17 cellular contexts compared by ENCODE assay signal in genomic region chr22:28112130-28112529, GRCh38.
DNase-seq lines count a peak whose midpoint lies in the region; ATAC-seq and TF ChIP-seq lines count a peak whose summit lies in the region.
"Had no signal": no experiment of that assay in that cellular context is flagged by ENCODE, and none has a peak within 500 bp of the region (broad histone marks: within the 10 kb centered on the region; RNA-seq: fewer than 3 reads in every experiment).

No MANE protein-coding gene starts in this region.

- peaks cover 0 to 3% (median 0%) of the 10 kb centered on the region in 5 donors for H3K27me3 Mint-ChIP-seq in naive thymus-derived CD4-positive, alpha-beta T cell
- H3K27me3 Mint-ChIP-seq: activated naive CD8-positive, alpha-beta T cell treated with anti-CD3 and anti-CD28 coated beads, Interleukin-2, amount 10 ng/mL, durations not matched to agents 7 days and 5 days had no signal

- no peaks in the 10 kb centered on the region for H3K9me2 ChIP-seq in hepatocyte (replicated peaks; ENCODE audit: insufficient read depth)

- peaks cover 0 to 3% (median 0%) of the 10 kb centered on the region in 7 donors for H3K4me1 Mint-ChIP-seq in naive thymus-derived CD4-positive, alpha-beta T cell
- H3K4me1 Mint-ChIP-seq: activated naive CD8-positive, alpha-beta T cell treated with anti-CD3 and anti-CD28 coated beads, Interleukin-2, amount 10 ng/mL, durations not matched to agents 7 days and 5 days; natural killer cell had no signal

- H3K79me2 ChIP-seq in hepatocyte, result no peaks in the 10 kb centered on the region

- CTCF ChIA-PET in AG04450 (lab: Charles Lee), result interaction anchor here (0.8 to 2.0 kb wide), 7 partner anchors 12 to 140 kb away, joined by 3 to 13 read pairs (median 7); no protein-coding TSS in a partner anchor
- CTCF ChIA-PET in naive thymus-derived CD4-positive, alpha-beta T cell (lab: Charles Lee), result no interaction called here

- no peaks in the 10 kb centered on the region for H3K36me3 ChIP-seq in HUES64 (ENCODE audit: insufficient read depth, low read length)
- no peaks in the 10 kb centered on the region for H3K36me3 ChIP-seq in hepatocyte (replicated peaks; ENCODE audit: insufficient read depth, low read depth)
- H3K36me3 ChIP-seq in psoas muscle (ENCODE audit: insufficient read depth in 1 of 2, low read depth in 1 of 2), result peaks cover 2 to 3% of the 10 kb centered on the region in 2 donors
- H3K36me3 ChIP-seq in naive thymus-derived CD4-positive, alpha-beta T cell (ENCODE audit: control insufficient read depth in 2 of 3, insufficient read depth in 3 of 3, low read length in 3 of 3), result no peaks in the 10 kb centered on the region
- H3K36me3 ChIP-seq: breast epithelium, SJSA1 had no signal

- WGBS in HUES64, result 19% methylated on average over 1 of the region's 1 CpG
- 46% methylated on average over 1 of the region's 1 CpG for WGBS in hepatocyte (ENCODE audit: low lambda C conversion rate, missing lambda C conversion rate)
- WGBS in psoas muscle, 3 donors, result 58 to 70% (median 63%) methylated on average over 1 of the region's 1 CpG

- peaks cover 0 to 9% (median 0%) of the 10 kb centered on the region in 5 donors for H3K36me3 Mint-ChIP-seq in naive thymus-derived CD4-positive, alpha-beta T cell
- H3K36me3 Mint-ChIP-seq: activated naive CD8-positive, alpha-beta T cell treated with anti-CD3 and anti-CD28 coated beads, Interleukin-2, amount 10 ng/mL, durations not matched to agents 7 days and 5 days; natural killer cell had no signal

- H3K9me3 ChIP-seq in AG04450 (ENCODE audit: control insufficient read depth, insufficient read depth, low read length) (no peaks in the 10 kb centered on the region), HUES64 (ENCODE audit: insufficient read depth, low read depth, low read length) (no peaks in the 10 kb centered on the region), hepatocyte (ENCODE audit: low read depth) (no peaks in the 10 kb centered on the region), psoas muscle (no peaks in the 10 kb centered on the region)
- no peaks in the 10 kb centered on the region for H3K9me3 ChIP-seq in naive thymus-derived CD4-positive, alpha-beta T cell (ENCODE audit: control insufficient read depth in 2 of 3, low read length in 3 of 3)
- H3K9me3 ChIP-seq: breast epithelium, SJSA1 had no signal

- DNase-seq in AG04450 (ENCODE audit: low read depth, low spot score) (no peak), hepatocyte (ENCODE audit: low spot score) (no peak), psoas muscle (no peak), H4 (ENCODE audit: low spot score) (no peak), SKM-1 treated with dmso at 0.1 percent for 144 hours (lab: John Stamatoyannopoulos, UW; ENCODE audit: unreplicated experiment) (no peak)
- no peak for DNase-seq in naive thymus-derived CD4-positive, alpha-beta T cell
- DNase-seq in activated CD4-positive, CD25-positive, alpha-beta regulatory T cell treated with anti-CD3 and anti-CD28 coated beads, Interleukin-2, amount 50 U/mL, for 72 hours, result no peak
- DNase-seq: activated naive CD8-positive, alpha-beta T cell treated with anti-CD3 and anti-CD28 coated beads, Interleukin-2, amount 10 ng/mL, durations not matched to agents 7 days and 5 days; DND-41; natural killer cell; NCI-H1105; NCI-H510A treated with DMSO at 0.1 percent for 48 hours; stimulated activated naive CD4-positive, alpha-beta T cell treated with Interleukin-2 at 50 U/mL for 16 hours had no signal

- H3K4me1 ChIP-seq in HUES64 (ENCODE audit: insufficient read depth, low read length), result peaks cover 44% of the 10 kb centered on the region
- no peaks in the 10 kb centered on the region for H3K4me1 ChIP-seq in hepatocyte (ENCODE audit: insufficient read depth)
- peaks cover 18% of the 10 kb centered on the region for H3K4me1 ChIP-seq in psoas muscle
- H3K4me1 ChIP-seq in naive thymus-derived CD4-positive, alpha-beta T cell (ENCODE audit: control insufficient read depth in 2 of 2, insufficient read depth in 2 of 2, low read length in 2 of 2), result no peaks in the 10 kb centered on the region
- H3K4me1 ChIP-seq: breast epithelium had no signal

- no peak overlapping the region for H3K4me3 ChIP-seq in AG04450 (ENCODE audit: low read depth, low read length)
- no peak overlapping the region for H3K4me3 ChIP-seq in HUES64 (ENCODE audit: low read length)
- H3K4me3 ChIP-seq in hepatocyte, result no peak overlapping the region
- H3K4me3 ChIP-seq in psoas muscle, result no peak overlapping the region
- no peak overlapping the region for H3K4me3 ChIP-seq in naive thymus-derived CD4-positive, alpha-beta T cell (ENCODE audit: low read length)
- H3K4me3 ChIP-seq: breast epithelium, SJSA1 had no signal

- POLR2A ChIA-PET in AG04450 (lab: Yijun Ruan, JAX), result interaction anchor here (0.6 to 1.1 kb wide), 2 partner anchors 28 to 31 kb away, joined by 3 to 4 read pairs; no protein-coding TSS in a partner anchor
- POLR2A ChIA-PET in naive thymus-derived CD4-positive, alpha-beta T cell (lab: Charles Lee), result no interaction called here

- intact Hi-C loops in psoas muscle (cut with DNase I), result loop anchor here (10.0 kb wide), 2 partner anchors 87 to 333 kb away; no protein-coding TSS in a partner anchor
- intact Hi-C loops in naive thymus-derived CD4-positive, alpha-beta T cell (cut with micrococcal nuclease), result no loop called here

- H3K27me3 ChIP-seq in AG04450 (ENCODE audit: control insufficient read depth, insufficient read depth, low read length), result no peaks in the 10 kb centered on the region
- no peaks in the 10 kb centered on the region for H3K27me3 ChIP-seq in HUES64 (ENCODE audit: insufficient read depth, low read length)
- H3K27me3 ChIP-seq in hepatocyte, result no peaks in the 10 kb centered on the region
- H3K27me3 ChIP-seq in psoas muscle (ENCODE audit: insufficient read depth in 3 of 3, low read length in 2 of 3), result no peaks in the 10 kb centered on the region
- H3K27me3 ChIP-seq in naive thymus-derived CD4-positive, alpha-beta T cell (ENCODE audit: control insufficient read depth in 2 of 2, insufficient read depth in 2 of 2, low read length in 2 of 2), result no peaks in the 10 kb centered on the region
- H3K27me3 ChIP-seq: breast epithelium, SJSA1 had no signal

- no peak overlapping the region for H2AFZ ChIP-seq in hepatocyte

- H3K27ac Mint-ChIP-seq in naive thymus-derived CD4-positive, alpha-beta T cell, result no peak overlapping the region
- H3K27ac Mint-ChIP-seq: activated naive CD8-positive, alpha-beta T cell treated with anti-CD3 and anti-CD28 coated beads, Interleukin-2, amount 10 ng/mL, durations not matched to agents 7 days and 5 days; activated T-helper 1 cell treated with anti-CD3 and anti-CD28 coated beads, Interleukin-12 subunit alpha, Interleukin-12 subunit beta, Interleukin-2, Interleukin-4 antibody, amounts not matched to agents 30 ng/mL and 10 ng/mL and 1 ng/mL, durations not matched to agents 14 hours and 24 hours and 36 hours; natural killer cell had no signal

- ATAC-seq in psoas muscle, result no peak
- no peak for ATAC-seq in naive thymus-derived CD4-positive, alpha-beta T cell
- ATAC-seq: natural killer cell had no signal

- H3K9me3 Mint-ChIP-seq in naive thymus-derived CD4-positive, alpha-beta T cell, result no peaks in the 10 kb centered on the region
- H3K9me3 Mint-ChIP-seq: activated naive CD8-positive, alpha-beta T cell treated with anti-CD3 and anti-CD28 coated beads, Interleukin-2, amount 10 ng/mL, durations not matched to agents 7 days and 5 days; activated T-helper 1 cell treated with anti-CD3 and anti-CD28 coated beads, Interleukin-12 subunit alpha, Interleukin-12 subunit beta, Interleukin-2, Interleukin-4 antibody, amounts not matched to agents 30 ng/mL and 10 ng/mL and 1 ng/mL, durations not matched to agents 14 hours and 24 hours and 36 hours; natural killer cell had no signal

- peak overlapping the region; percentile 53 for H3K4me2 ChIP-seq in hepatocyte

- no peaks in the 10 kb centered on the region for H4K20me1 ChIP-seq in hepatocyte (ENCODE audit: insufficient read depth, poor library complexity, severe bottlenecking)

- no peak overlapping the region for H3K4me3 Mint-ChIP-seq in naive thymus-derived CD4-positive, alpha-beta T cell
- H3K4me3 Mint-ChIP-seq: activated naive CD8-positive, alpha-beta T cell treated with anti-CD3 and anti-CD28 coated beads, Interleukin-2, amount 10 ng/mL, durations not matched to agents 7 days and 5 days; activated T-helper 1 cell treated with anti-CD3 and anti-CD28 coated beads, Interleukin-12 subunit alpha, Interleukin-12 subunit beta, Interleukin-2, Interleukin-4 antibody, amounts not matched to agents 30 ng/mL and 10 ng/mL and 1 ng/mL, durations not matched to agents 14 hours and 24 hours and 36 hours; natural killer cell had no signal

- peak overlapping the region; percentile 4 for H3K27ac ChIP-seq in AG04450 (ENCODE audit: low read depth, low read length)
- peak overlapping the region; percentile 26; the same call in 1 of the 2 replicates for H3K27ac ChIP-seq in HUES64 (ENCODE audit: low read depth, low read length)
- no peak overlapping the region for H3K27ac ChIP-seq in hepatocyte
- H3K27ac ChIP-seq in psoas muscle, result peak overlapping the region; percentile 62
- H3K27ac ChIP-seq in naive thymus-derived CD4-positive, alpha-beta T cell (ENCODE audit: low read depth, low read length), result no peak overlapping the region
- H3K27ac ChIP-seq: SJSA1 had no signal

- no peak overlapping the region for H3K9ac ChIP-seq in HUES64 (ENCODE audit: low read depth, low read length)

- TF ChIP-seq CTCF in AG04450 (IDR thresholded peaks at IDR 0.05; ENCODE audit: low read depth, low read length) (no peak), hepatocyte (IDR thresholded peaks at IDR 0.05; ENCODE audit: poor library complexity) (no peak), psoas muscle (IDR thresholded peaks at IDR 0.05) (no peak)

Comparison
In these comparisons a context has a peak if more than half of its experiments do, and no peak if none do; other contexts are left out.
1. H3K27ac ChIP-seq: peak in AG04450 (single experiment), HUES64 (single experiment) and psoas muscle (single experiment); none in hepatocyte (single experiment) and naive thymus-derived CD4-positive, alpha-beta T cell (single experiment).
2. intact Hi-C loops: an anchor here in psoas muscle (10.0 kb wide); none called in naive thymus-derived CD4-positive, alpha-beta T cell.